8 cellular contexts compared by ENCODE assay signal in the genomic region with DNA sequence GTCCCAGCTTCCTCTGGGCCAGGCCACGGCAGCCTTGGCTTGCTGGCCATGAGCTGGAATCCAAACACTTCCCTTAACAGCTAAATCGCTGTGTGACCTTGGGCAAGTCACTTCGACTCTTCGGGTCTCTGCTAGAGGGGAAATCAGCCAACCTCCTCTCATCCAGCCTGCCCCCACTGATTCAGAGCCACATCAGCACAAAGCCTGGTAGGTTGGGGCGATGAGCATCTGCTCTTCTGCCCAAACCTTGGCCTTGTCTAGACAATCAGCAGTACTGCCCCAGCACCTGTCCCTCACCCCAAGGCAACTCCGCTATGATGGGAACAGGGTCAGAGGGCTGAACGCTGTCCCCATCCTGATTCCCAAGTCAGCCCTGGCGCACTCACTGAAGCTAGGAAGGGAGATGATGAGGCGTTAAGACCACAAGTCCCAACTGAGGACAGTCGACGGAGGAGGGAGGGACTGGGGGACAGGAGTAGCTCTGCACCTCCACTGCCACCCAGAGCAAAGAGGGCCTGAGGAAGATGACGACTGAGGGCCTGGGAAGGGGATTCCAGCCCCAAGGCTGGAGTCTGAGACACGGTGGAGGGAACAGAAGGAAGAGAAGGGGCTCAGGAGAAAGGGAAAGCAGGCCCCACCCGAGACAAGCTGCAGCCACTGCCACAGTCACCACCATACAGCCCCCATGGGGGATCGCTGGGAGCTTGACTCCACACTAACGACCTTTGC. TPM values are rescaled to one million over a fixed set of nuclear protein-coding genes. Genes with fewer than 3 reads are reported as not detected.
DNase-seq lines count a peak whose midpoint lies in the region; ATAC-seq, FAIRE-seq and TF ChIP-seq lines count a peak whose summit lies in the region.

No MANE protein-coding gene starts in this region.

- no peak for FAIRE-seq in H54 (lab: Jason Lieb, UNC)

- no peaks in the 10 kb centered on the region for H3K27me3 Mint-ChIP-seq in activated naive CD4-positive, alpha-beta T cell treated with anti-CD3 and anti-CD28 coated beads, Interleukin-2, amount 10 ng/mL, durations not matched to agents 7 days and 5 days
- no peaks in the 10 kb centered on the region for H3K27me3 Mint-ChIP-seq in activated naive CD8-positive, alpha-beta T cell treated with anti-CD3 and anti-CD28 coated beads for 36 hours

- peaks cover 1% of the 10 kb centered on the region for H3K36me3 Mint-ChIP-seq in activated naive CD4-positive, alpha-beta T cell treated with anti-CD3 and anti-CD28 coated beads, Interleukin-2, amount 10 ng/mL, durations not matched to agents 7 days and 5 days
- H3K36me3 Mint-ChIP-seq in activated naive CD8-positive, alpha-beta T cell treated with anti-CD3 and anti-CD28 coated beads for 36 hours: peaks cover 13% of the 10 kb centered on the region

- H3K27me3 ChIP-seq in left lung (no peaks in the 10 kb centered on the region), transverse colon (no peaks in the 10 kb centered on the region)

- intact Hi-C loops in left lung (cut with DNase I) (no loop called here), transverse colon (cut with DNase I; ENCODE audit: low total_unique reads) (no loop called here)

- CTCF ChIA-PET in activated naive CD4-positive, alpha-beta T cell treated with anti-CD3 and anti-CD28 coated beads, Interleukin-2, amount 10 ng/mL, durations not matched to agents 7 days and 5 days (lab: Charles Lee): interaction anchor here (0.9 kb wide), 2 partner anchors 328 kb away, joined by 3 to 4 read pairs; no protein-coding TSS in a partner anchor

- in situ Hi-C loops in transverse colon (cut with MboI; ENCODE audit: low pct_ligation_motif_present in 1 of 4, low pct_unique_long_range_greater_than_20kb in 1 of 4, low sequenced_read_pairs in 3 of 4): no loop called here

- H3K27ac ChIP-seq in left lung: peak overlapping the region in 1 of 2 donors; percentile 86
- H3K27ac ChIP-seq in transverse colon: peak overlapping the region; percentile 90 to 93 (median 92)

- peak overlapping the region; percentile 74 to 82 for H3K4me3 ChIP-seq in left lung
- peak overlapping the region; percentile 75 to 91 (median 80) for H3K4me3 ChIP-seq in transverse colon

- TF ChIP-seq EP300 in transverse colon (IDR thresholded peaks at IDR 0.05; ENCODE audit: low read depth): no peak

- ATAC-seq in left lung (no peak), HG03095 (IDR thresholded peaks at IDR 0.05; ENCODE audit: unreplicated experiment) (no peak)

- no peak for DNase-seq in activated naive CD4-positive, alpha-beta T cell treated with anti-CD3 and anti-CD28 coated beads, Interleukin-2, amount 10 ng/mL, durations not matched to agents 7 days and 5 days
- no peak for DNase-seq in activated naive CD4-positive, alpha-beta T cell treated with Interleukin-2 at 50 U/mL for 16 hours
- no peak for DNase-seq in activated naive CD8-positive, alpha-beta T cell treated with anti-CD3 and anti-CD28 coated beads for 36 hours
- DNase-seq in left lung (no peak), transverse colon (no peak), H54 (ENCODE audit: insufficient read length, low spot score) (no peak), NCI-H187 (lab: John Stamatoyannopoulos, UW) (no peak)

- no peaks in the 10 kb centered on the region for H3K9me3 Mint-ChIP-seq in activated naive CD4-positive, alpha-beta T cell treated with anti-CD3 and anti-CD28 coated beads, Interleukin-2, amount 10 ng/mL, durations not matched to agents 7 days and 5 days
- no peaks in the 10 kb centered on the region for H3K9me3 Mint-ChIP-seq in activated naive CD8-positive, alpha-beta T cell treated with anti-CD3 and anti-CD28 coated beads for 36 hours

- H3K9me3 ChIP-seq in left lung (no peaks in the 10 kb centered on the region), transverse colon (no peaks in the 10 kb centered on the region)

- peaks cover 39% of the 10 kb centered on the region for H3K4me1 Mint-ChIP-seq in activated naive CD4-positive, alpha-beta T cell treated with anti-CD3 and anti-CD28 coated beads, Interleukin-2, amount 10 ng/mL, durations not matched to agents 7 days and 5 days
- peaks cover 36% of the 10 kb centered on the region for H3K4me1 Mint-ChIP-seq in activated naive CD8-positive, alpha-beta T cell treated with anti-CD3 and anti-CD28 coated beads for 36 hours

- H3K27ac Mint-ChIP-seq in activated naive CD4-positive, alpha-beta T cell treated with anti-CD3 and anti-CD28 coated beads, Interleukin-2, amount 10 ng/mL, durations not matched to agents 7 days and 5 days: peak overlapping the region; percentile 87
- H3K27ac Mint-ChIP-seq in activated naive CD8-positive, alpha-beta T cell treated with anti-CD3 and anti-CD28 coated beads for 36 hours: peak overlapping the region; percentile 86

- TF ChIP-seq CTCF in left lung (IDR thresholded peaks at IDR 0.05) (no peak), transverse colon (IDR thresholded peaks at IDR 0.05) (no peak)

- H3K4me1 ChIP-seq in left lung (peaks cover 38 to 59% of the 10 kb centered on the region in 2 donors), transverse colon (peaks cover 31 to 66% (median 49%) of the 10 kb centered on the region in 4 donors)

- TF ChIP-seq POLR2A in transverse colon (IDR thresholded peaks at IDR 0.05) (no peak), H54 (IDR thresholded peaks at IDR 0.05; ENCODE audit: low read depth, low read length) (no peak)

- H3K36me3 ChIP-seq in left lung (no peaks in the 10 kb centered on the region), transverse colon (no peaks in the 10 kb centered on the region)

- 18% methylated on average over 16 of the region's 16 CpGs; no CpG with 5 or more reads in 1 of the 2 donors for WGBS in transverse colon (ENCODE audit: low coverage in 1 of 2), 2 donors

- H3K4me3 Mint-ChIP-seq in activated naive CD4-positive, alpha-beta T cell treated with anti-CD3 and anti-CD28 coated beads, Interleukin-2, amount 10 ng/mL, durations not matched to agents 7 days and 5 days: peak overlapping the region; percentile 83
- peak overlapping the region; percentile 95 for H3K4me3 Mint-ChIP-seq in activated naive CD8-positive, alpha-beta T cell treated with anti-CD3 and anti-CD28 coated beads for 36 hours

RNA-seq across cellular contexts. Expression of a gene that starts 1.3 kb away (rescaled TPM):
- total RNA-seq in activated naive CD8-positive, alpha-beta T cell treated with anti-CD3 and anti-CD28 coated beads for 36 hours: 100 to 1,000 TPM; 162 to 171 TPM
- total RNA-seq in left lung (10 to 100 TPM; 45.3 to 71.8 TPM), transverse colon (1,000 to 10,000 TPM in 1 of 4 donors, 100 to 1,000 TPM in 3; 127 to 1,072 (median 208) TPM)

RNA-seq across cellular contexts. Expression of a gene that starts 39.2 kb away (rescaled TPM):
- total RNA-seq in activated naive CD8-positive, alpha-beta T cell treated with anti-CD3 and anti-CD28 coated beads for 36 hours: not detected
- total RNA-seq in left lung (under 1 TPM; 0.15 to 0.18 TPM), transverse colon (under 1 TPM in 3 of 4 donors, not detected in 1; 0.48 to 0.82 (median 0.75) TPM)
